Comparison of ENCODE assay signal across 19 cellular contexts in genomic region chr4:10982305-10982704, GRCh38.
DNase-seq lines count a peak whose midpoint lies in the region; ATAC-seq and TF ChIP-seq lines count a peak whose summit lies in the region.
"Had no signal": no experiment of that assay in that cellular context is flagged by ENCODE, and none has a peak within 500 bp of the region (broad histone marks: within the 10 kb centered on the region; RNA-seq: fewer than 3 reads in every experiment).

No MANE protein-coding gene starts in this region.

- no peak overlapping the region for H3K9ac ChIP-seq in OCI-LY3 (ENCODE audit: low read length)
- H3K9ac ChIP-seq: GM23248 had no signal

- H3K27ac Mint-ChIP-seq in activated CD4-positive, alpha-beta T cell treated with anti-CD3 and anti-CD28 coated beads, Interleukin-2, amount 10 ng/mL, durations not matched to agents 7 days and 5 days, result peak overlapping the region; percentile 4
- no peak overlapping the region for H3K27ac Mint-ChIP-seq in activated CD4-positive, alpha-beta T cell treated with anti-CD3 and anti-CD28 coated beads, Interleukin-2, amount 10 ng/mL, durations not matched to agents 24 days and 14 days
- H3K27ac Mint-ChIP-seq in stimulated activated naive B cell treated with anti-CD40 and anti-IgM and Interleukin-4, amounts not matched to agents 10 μg/mL and 1 μg/mL and 100 μg/mL, for 72 hours, result no peak overlapping the region
- H3K27ac Mint-ChIP-seq in activated T-cell treated with anti-CD3 and anti-CD28 coated beads, Interleukin-2, amount 50 U/mL, for 24 hours, result no peak overlapping the region

- H4K20me1 ChIP-seq in OCI-LY3 (ENCODE audit: insufficient read depth, low read length), result no peaks in the 10 kb centered on the region

- H3K27ac ChIP-seq in OCI-LY3 (ENCODE audit: low read length), result no peak overlapping the region
- H3K27ac ChIP-seq: 22Rv1, C4-2B, GM23248 had no signal

- no peak overlapping the region for H3K4me3 Mint-ChIP-seq in activated CD4-positive, alpha-beta T cell treated with anti-CD3 and anti-CD28 coated beads, Interleukin-2, amount 10 ng/mL, durations not matched to agents 7 days and 5 days
- H3K4me3 Mint-ChIP-seq in activated CD4-positive, alpha-beta T cell treated with anti-CD3 and anti-CD28 coated beads, Interleukin-2, amount 10 ng/mL, durations not matched to agents 24 days and 14 days, result no peak overlapping the region
- no peak overlapping the region for H3K4me3 Mint-ChIP-seq in stimulated activated naive B cell treated with anti-CD40 and anti-IgM and Interleukin-4, amounts not matched to agents 10 μg/mL and 1 μg/mL and 100 μg/mL, for 72 hours
- H3K4me3 Mint-ChIP-seq in activated T-cell treated with anti-CD3 and anti-CD28 coated beads, Interleukin-2, amount 50 U/mL, for 24 hours, result no peak overlapping the region

- H3K79me2 ChIP-seq in OCI-LY3 (ENCODE audit: low read length), result no peaks in the 10 kb centered on the region

- ATAC-seq in stimulated activated naive B cell treated with anti-CD40 and anti-IgM and Interleukin-4, amounts not matched to agents 10 μg/mL and 1 μg/mL and 100 μg/mL, for 72 hours (replicated peaks), result peak; percentile 9 to 18
- no peak for ATAC-seq in GM21717 (IDR thresholded peaks at IDR 0.05; ENCODE audit: unreplicated experiment)
- ATAC-seq: Right ventricle myocardium inferior, SK-N-SH treated with all-trans-retinoic acid at 6 μM for 48 hours had no signal

- no peaks in the 10 kb centered on the region for H3K27me3 Mint-ChIP-seq in activated CD4-positive, alpha-beta T cell treated with anti-CD3 and anti-CD28 coated beads, Interleukin-2, amount 10 ng/mL, durations not matched to agents 7 days and 5 days
- no peaks in the 10 kb centered on the region for H3K27me3 Mint-ChIP-seq in activated CD4-positive, alpha-beta T cell treated with anti-CD3 and anti-CD28 coated beads, Interleukin-2, amount 10 ng/mL, durations not matched to agents 24 days and 14 days
- H3K27me3 Mint-ChIP-seq in stimulated activated naive B cell treated with anti-CD40 and anti-IgM and Interleukin-4, amounts not matched to agents 10 μg/mL and 1 μg/mL and 100 μg/mL, for 72 hours, result no peaks in the 10 kb centered on the region
- no peaks in the 10 kb centered on the region for H3K27me3 Mint-ChIP-seq in activated T-cell treated with anti-CD3 and anti-CD28 coated beads, Interleukin-2, amount 50 U/mL, for 24 hours

- peak overlapping the region; percentile 35 for H3K4me2 ChIP-seq in OCI-LY3 (ENCODE audit: low read length)

- no peaks in the 10 kb centered on the region for H3K27me3 ChIP-seq in OCI-LY3 (ENCODE audit: low read depth, low read length)

- H3K36me3 Mint-ChIP-seq in activated CD4-positive, alpha-beta T cell treated with anti-CD3 and anti-CD28 coated beads, Interleukin-2, amount 10 ng/mL, durations not matched to agents 7 days and 5 days (ENCODE audit: low read depth), result no peaks in the 10 kb centered on the region
- no peaks in the 10 kb centered on the region for H3K36me3 Mint-ChIP-seq in activated CD4-positive, alpha-beta T cell treated with anti-CD3 and anti-CD28 coated beads, Interleukin-2, amount 10 ng/mL, durations not matched to agents 24 days and 14 days (ENCODE audit: low read depth)
- H3K36me3 Mint-ChIP-seq in stimulated activated naive B cell treated with anti-CD40 and anti-IgM and Interleukin-4, amounts not matched to agents 10 μg/mL and 1 μg/mL and 100 μg/mL, for 72 hours, result no peaks in the 10 kb centered on the region
- no peaks in the 10 kb centered on the region for H3K36me3 Mint-ChIP-seq in activated T-cell treated with anti-CD3 and anti-CD28 coated beads, Interleukin-2, amount 50 U/mL, for 24 hours (ENCODE audit: low read depth)

- H3K4me3 ChIP-seq in OCI-LY3 (ENCODE audit: low read length), result 0 out of 2 replicates have a peak overlapping the region, but pooled peaks have one; percentile 18
- H3K4me3 ChIP-seq: GM23248 had no signal

- peaks cover 6% of the 10 kb centered on the region for H3K4me1 Mint-ChIP-seq in activated CD4-positive, alpha-beta T cell treated with anti-CD3 and anti-CD28 coated beads, Interleukin-2, amount 10 ng/mL, durations not matched to agents 7 days and 5 days
- H3K4me1 Mint-ChIP-seq in activated CD4-positive, alpha-beta T cell treated with anti-CD3 and anti-CD28 coated beads, Interleukin-2, amount 10 ng/mL, durations not matched to agents 24 days and 14 days, result peaks cover 5% of the 10 kb centered on the region
- H3K4me1 Mint-ChIP-seq in stimulated activated naive B cell treated with anti-CD40 and anti-IgM and Interleukin-4, amounts not matched to agents 10 μg/mL and 1 μg/mL and 100 μg/mL, for 72 hours, result peaks cover 26 to 29% of the 10 kb centered on the region in 2 donors
- H3K4me1 Mint-ChIP-seq in activated T-cell treated with anti-CD3 and anti-CD28 coated beads, Interleukin-2, amount 50 U/mL, for 24 hours (ENCODE audit: low read depth), result peaks cover 11% of the 10 kb centered on the region

- no peak for DNase-seq in activated CD4-positive, alpha-beta T cell treated with anti-CD3 and anti-CD28 coated beads, Interleukin-2, amount 10 ng/mL, durations not matched to agents 7 days and 5 days
- DNase-seq in activated CD4-positive, alpha-beta T cell treated with anti-CD3 and anti-CD28 coated beads, Interleukin-2, amount 10 ng/mL, durations not matched to agents 24 days and 14 days, result no peak
- DNase-seq in iPS-NIHi11 (ENCODE audit: low spot score), result peak; percentile 57
- DNase-seq in stimulated activated naive B cell treated with anti-CD40 and anti-IgM and Interleukin-4, amounts not matched to agents 10 μg/mL and 1 μg/mL and 100 μg/mL, for 72 hours, result no peak
- DNase-seq in activated T-cell treated with anti-CD3 and anti-CD28 coated beads, Interleukin-2, amount 50 U/mL, for 24 hours, result no peak
- DNase-seq in activated CD8-positive, alpha-beta memory T cell treated with anti-CD3 and anti-CD28 coated beads, Interleukin-2, amount 50 U/mL, for 48 hours, result no peak
- DNase-seq: COR-L47, DMS153, GM23248, NCI-H1048, NCI-H2107, NCI-H226, NCI-H526 treated with DMSO at 0.1 percent for 48 hours had no signal

- H3K36me3 ChIP-seq in OCI-LY3 (replicated peaks; ENCODE audit: low read depth, low read length), result no peaks in the 10 kb centered on the region

- no peaks in the 10 kb centered on the region for H3K9me3 ChIP-seq in OCI-LY3 (ENCODE audit: insufficient read depth, low read length)

- POLR2A ChIA-PET in activated CD4-positive, alpha-beta T cell treated with anti-CD3 and anti-CD28 coated beads, Interleukin-2, amount 10 ng/mL, durations not matched to agents 7 days and 5 days (lab: Charles Lee), result no interaction called here

- intact Hi-C loops in activated CD4-positive, alpha-beta T cell treated with anti-CD3 and anti-CD28 coated beads, Interleukin-2, amount 10 ng/mL, durations not matched to agents 24 days and 14 days (cut with micrococcal nuclease), result no loop called here

- no peak overlapping the region for H2AFZ ChIP-seq in OCI-LY3 (ENCODE audit: low read depth, low read length)
- H2AFZ ChIP-seq: GM23248 had no signal

- H3K4me1 ChIP-seq in OCI-LY3 (ENCODE audit: low read length), result peaks cover 26% of the 10 kb centered on the region

- CTCF ChIA-PET in activated CD4-positive, alpha-beta T cell treated with anti-CD3 and anti-CD28 coated beads, Interleukin-2, amount 10 ng/mL, durations not matched to agents 7 days and 5 days (lab: Charles Lee), result no interaction called here

- no peak for TF ChIP-seq CTCF in OCI-LY3 (IDR thresholded peaks at IDR 0.05; ENCODE audit: low read depth, low read length)

- no peaks in the 10 kb centered on the region for H3K9me3 Mint-ChIP-seq in activated CD4-positive, alpha-beta T cell treated with anti-CD3 and anti-CD28 coated beads, Interleukin-2, amount 10 ng/mL, durations not matched to agents 7 days and 5 days
- peaks cover 3% of the 10 kb centered on the region for H3K9me3 Mint-ChIP-seq in activated CD4-positive, alpha-beta T cell treated with anti-CD3 and anti-CD28 coated beads, Interleukin-2, amount 10 ng/mL, durations not matched to agents 24 days and 14 days
- H3K9me3 Mint-ChIP-seq in stimulated activated naive B cell treated with anti-CD40 and anti-IgM and Interleukin-4, amounts not matched to agents 10 μg/mL and 1 μg/mL and 100 μg/mL, for 72 hours, result peaks cover 4 to 6% of the 10 kb centered on the region in 2 donors
- no peaks in the 10 kb centered on the region for H3K9me3 Mint-ChIP-seq in activated T-cell treated with anti-CD3 and anti-CD28 coated beads, Interleukin-2, amount 50 U/mL, for 24 hours
